In genomic region chr7:149715476-149715875, GRCh38 we compare ENCODE assay signal across 1 cellular context.
A peak's percentile ranks its signal among the peaks of the same experiment; 100 is the strongest.
TF ChIP-seq lines count a peak whose summit lies in the region.

No MANE protein-coding gene starts in this region.

TF ChIP-seq in HepG2, 621 proteins besides CTCF, POLR2A, EP300 and RAD21 (continued from another document):
- TF ChIP-seq DZIP1 (CRISPR knock-in tag; IDR thresholded peaks at IDR 0.05), result 0 out of 2 replicates have a peak, but pooled peaks have one; percentile 1
- TF ChIP-seq JDP2 (CRISPR knock-in tag; IDR thresholded peaks at IDR 0.05; ENCODE audit: borderline replicate concordance), result no peak
- TF ChIP-seq ZNF510 (CRISPR knock-in tag; IDR thresholded peaks at IDR 0.05; ENCODE audit: low read depth), result no peak
- TF ChIP-seq ZBTB39 (CRISPR knock-in tag; IDR thresholded peaks at IDR 0.05), result no peak
- 0 out of 2 replicates have a peak, but pooled peaks have one; percentile 11 for TF ChIP-seq SMYD3 (CRISPR knock-in tag; IDR thresholded peaks at IDR 0.05)
- no peak for TF ChIP-seq ATAD3A (CRISPR knock-in tag; IDR thresholded peaks at IDR 0.05)
- no peak for TF ChIP-seq ZNF75D (CRISPR knock-in tag; IDR thresholded peaks at IDR 0.05; ENCODE audit: borderline replicate concordance)
- TF ChIP-seq CREB1 (IDR thresholded peaks at IDR 0.05), result no peak
- no peak for TF ChIP-seq CREB1 (CRISPR knock-in tag; IDR thresholded peaks at IDR 0.05)
- TF ChIP-seq HNRNPL (IDR thresholded peaks at IDR 0.05; ENCODE audit: low read depth, low read length), result 0 out of 2 replicates have a peak, but pooled peaks have one; percentile 54
- TF ChIP-seq EED (CRISPR knock-in tag; IDR thresholded peaks at IDR 0.05), result no peak
- no peak for TF ChIP-seq GFI1 (CRISPR knock-in tag; IDR thresholded peaks at IDR 0.05; ENCODE audit: borderline replicate concordance)
- TF ChIP-seq CHD2 (IDR thresholded peaks at IDR 0.05; ENCODE audit: low read depth, low read length), result no peak
- no peak for TF ChIP-seq NCOA1 (CRISPR knock-in tag; IDR thresholded peaks at IDR 0.05)
- no peak for TF ChIP-seq ZNF333 (CRISPR knock-in tag; IDR thresholded peaks at IDR 0.05; ENCODE audit: borderline replicate concordance)
- TF ChIP-seq, protein P1, sequence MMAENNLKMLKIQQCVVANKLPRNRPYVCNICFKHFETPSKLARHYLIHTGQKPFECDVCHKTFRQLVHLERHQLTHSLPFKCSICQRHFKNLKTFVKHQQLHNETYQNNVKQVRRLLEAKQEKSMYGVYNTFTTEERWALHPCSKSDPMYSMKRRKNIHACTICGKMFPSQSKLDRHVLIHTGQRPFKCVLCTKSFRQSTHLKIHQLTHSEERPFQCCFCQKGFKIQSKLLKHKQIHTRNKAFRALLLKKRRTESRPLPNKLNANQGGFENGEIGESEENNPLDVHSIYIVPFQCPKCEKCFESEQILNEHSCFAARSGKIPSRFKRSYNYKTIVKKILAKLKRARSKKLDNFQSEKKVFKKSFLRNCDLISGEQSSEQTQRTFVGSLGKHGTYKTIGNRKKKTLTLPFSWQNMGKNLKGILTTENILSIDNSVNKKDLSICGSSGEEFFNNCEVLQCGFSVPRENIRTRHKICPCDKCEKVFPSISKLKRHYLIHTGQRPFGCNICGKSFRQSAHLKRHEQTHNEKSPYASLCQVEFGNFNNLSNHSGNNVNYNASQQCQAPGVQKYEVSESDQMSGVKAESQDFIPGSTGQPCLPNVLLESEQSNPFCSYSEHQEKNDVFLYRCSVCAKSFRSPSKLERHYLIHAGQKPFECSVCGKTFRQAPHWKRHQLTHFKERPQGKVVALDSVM (CRISPR knock-in tag; IDR thresholded peaks at IDR 0.05), result no peak
- no peak for TF ChIP-seq ZNF337 (CRISPR knock-in tag; IDR thresholded peaks at IDR 0.05; ENCODE audit: borderline replicate concordance, low read depth)
- no peak for TF ChIP-seq KDM1A (CRISPR knock-in tag; IDR thresholded peaks at IDR 0.05)
- TF ChIP-seq, protein P2, sequence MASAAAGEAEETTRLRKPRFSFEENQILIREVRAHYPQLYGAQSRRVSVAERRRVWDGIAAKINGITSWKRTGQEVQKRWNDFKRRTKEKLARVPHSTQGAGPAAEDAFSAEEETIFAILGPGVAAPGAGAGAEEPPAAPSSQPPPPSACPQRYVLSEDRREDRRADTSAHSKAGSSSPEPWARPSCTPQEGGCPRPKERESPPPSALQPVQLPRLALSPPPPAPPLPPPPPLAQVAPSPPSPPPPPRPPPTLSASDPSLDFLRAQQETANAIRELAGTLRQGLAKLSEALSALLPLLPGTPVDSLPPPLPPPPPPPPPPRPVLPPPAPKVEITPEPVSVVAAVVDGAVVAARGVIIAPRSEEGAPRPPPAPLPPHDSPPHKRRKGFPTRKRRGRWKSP (CRISPR knock-in tag; IDR thresholded peaks at IDR 0.05), result no peak
